ENCODE assay signal across 16 cellular contexts in the genomic region with DNA sequence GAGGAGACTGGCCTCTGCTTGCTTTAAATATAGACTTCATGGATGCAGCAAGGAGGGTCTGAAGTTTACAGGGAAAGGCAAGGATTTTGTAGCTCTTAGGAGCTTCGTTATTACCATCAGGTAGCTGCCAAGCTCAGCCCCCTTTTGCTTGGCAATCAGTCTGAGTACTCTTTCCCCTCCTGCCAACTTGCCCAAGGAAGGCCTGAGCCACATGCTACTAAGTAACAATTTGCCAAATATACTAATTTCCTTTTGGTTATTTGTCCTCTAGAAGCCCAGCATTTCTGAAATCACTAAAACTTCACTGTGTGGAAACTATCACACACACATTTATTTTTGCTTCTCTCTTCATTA.
A peak's percentile ranks its signal among the peaks of the same experiment; 100 is the strongest.
DNase-seq lines count a peak whose midpoint lies in the region; ATAC-seq and TF ChIP-seq lines count a peak whose summit lies in the region.
"Had no signal": no experiment of that assay in that cellular context is flagged by ENCODE, and none has a peak within 500 bp of the region (broad histone marks: within the 10 kb centered on the region; RNA-seq: fewer than 3 reads in every experiment).

No MANE protein-coding gene starts in this region.

- no peaks in the 10 kb centered on the region for H3K36me3 ChIP-seq in BLaER1 treated with 17β-estradiol and CSF1 and Interleukin-3, amounts not matched to agents 10 nM and 100 nM
- no peaks in the 10 kb centered on the region for H3K36me3 ChIP-seq in OCI-LY3 (replicated peaks; ENCODE audit: low read depth, low read length)
- H3K36me3 ChIP-seq in esophagus squamous epithelium: no peaks in the 10 kb centered on the region
- H3K36me3 ChIP-seq in sigmoid colon: no peaks in the 10 kb centered on the region

- no peak for TF ChIP-seq CTCF in OCI-LY3 (IDR thresholded peaks at IDR 0.05; ENCODE audit: low read depth, low read length)
- TF ChIP-seq CTCF in esophagus squamous epithelium (IDR thresholded peaks at IDR 0.05): no peak
- no peak for TF ChIP-seq CTCF in sigmoid colon (IDR thresholded peaks at IDR 0.05)

- no peaks in the 10 kb centered on the region for H3K79me2 ChIP-seq in OCI-LY3 (ENCODE audit: low read length)
- H3K79me2 ChIP-seq: parathyroid adenoma had no signal

- H2AFZ ChIP-seq in OCI-LY3 (ENCODE audit: low read depth, low read length): peak overlapping the region; percentile 28; the same call in 1 of the 2 replicates
- H2AFZ ChIP-seq: parathyroid adenoma had no signal

- H3K4me2 ChIP-seq in BLaER1 treated with 17β-estradiol and CSF1 and Interleukin-3, amounts not matched to agents 10 nM and 100 nM: peak overlapping the region in 7 of 11 experiments; percentile 11 to 91 (median 78); a peak in 14 of 22 replicates
- H3K4me2 ChIP-seq in OCI-LY3 (ENCODE audit: low read length): no peak overlapping the region

- 0 to 11% methylated on average over 1 of the region's 1 CpG for WGBS in esophagus squamous epithelium, 2 donors
- 50 to 64% methylated on average over 1 of the region's 1 CpG for WGBS in sigmoid colon, 2 donors

- H3K27ac ChIP-seq in BLaER1 treated with 17β-estradiol and CSF1 and Interleukin-3, amounts not matched to agents 10 nM and 100 nM: peak overlapping the region in 7 of 11 experiments; percentile 24 to 84 (median 64); a peak in 11 of 22 replicates
- H3K27ac ChIP-seq in OCI-LY3 (ENCODE audit: low read length): no peak overlapping the region
- peak overlapping the region in 3 of 4 donors; percentile 2 to 37 (median 37) for H3K27ac ChIP-seq in esophagus squamous epithelium
- H3K27ac ChIP-seq in sigmoid colon: peak overlapping the region in 3 of 4 donors; percentile 25 to 53 (median 45)
- H3K27ac ChIP-seq: parathyroid adenoma, SK-N-MC had no signal

- peaks cover 0 to 49% (median 25%) of the 10 kb centered on the region in 10 experiments; a peak in 14 of 20 replicates for H3K4me1 ChIP-seq in BLaER1 treated with 17β-estradiol and CSF1 and Interleukin-3, amounts not matched to agents 10 nM and 100 nM
- peaks cover 11% of the 10 kb centered on the region for H3K4me1 ChIP-seq in OCI-LY3 (ENCODE audit: low read length)
- H3K4me1 ChIP-seq in esophagus squamous epithelium: peaks cover 0 to 27% (median 9%) of the 10 kb centered on the region in 3 donors
- peaks cover 0 to 30% (median 24%) of the 10 kb centered on the region in 4 donors for H3K4me1 ChIP-seq in sigmoid colon
- H3K4me1 ChIP-seq: parathyroid adenoma had no signal

- H3K27me3 ChIP-seq in BLaER1 treated with 17β-estradiol and CSF1 and Interleukin-3, amounts not matched to agents 10 nM and 100 nM: no peaks in the 10 kb centered on the region
- H3K27me3 ChIP-seq in OCI-LY3 (ENCODE audit: low read depth, low read length): no peaks in the 10 kb centered on the region; the same call in 1 of the 2 replicates
- H3K27me3 ChIP-seq in esophagus squamous epithelium: no peaks in the 10 kb centered on the region
- H3K27me3 ChIP-seq in sigmoid colon: no peaks in the 10 kb centered on the region

- H4K20me1 ChIP-seq in BLaER1 treated with 17β-estradiol and CSF1 and Interleukin-3, amounts not matched to agents 10 nM and 100 nM: no peaks in the 10 kb centered on the region
- no peaks in the 10 kb centered on the region for H4K20me1 ChIP-seq in OCI-LY3 (ENCODE audit: insufficient read depth, low read length)

- no peak for ATAC-seq in GM18517 (IDR thresholded peaks at IDR 0.05; ENCODE audit: unreplicated experiment)
- ATAC-seq: activated T-cell treated with anti-CD3 and anti-CD28 coated beads, Interleukin-2, amount 50 U/mL, for 72 hours had no signal

- TF ChIP-seq POLR2A in esophagus squamous epithelium (IDR thresholded peaks at IDR 0.05) (no peak), sigmoid colon (IDR thresholded peaks at IDR 0.05) (no peak)

- DNase-seq in esophagus squamous epithelium (lab: John Stamatoyannopoulos, UW): no peak
- DNase-seq in sigmoid colon: no peak
- DNase-seq in SHP77 treated with DMSO at 0.1 percent for 48 hours (lab: John Stamatoyannopoulos, UW): no peak
- DNase-seq in DMS 273 (lab: John Stamatoyannopoulos, UW; ENCODE audit: unreplicated experiment): no peak
- DNase-seq in SKM-1 (lab: John Stamatoyannopoulos, UW; ENCODE audit: unreplicated experiment): no peak
- DNase-seq: activated CD4-positive, alpha-beta T cell treated with anti-CD3 and anti-CD28 coated beads, Interleukin-2, amount 50 U/mL, for 48 hours; activated T-cell treated with anti-CD3 and anti-CD28 coated beads, Interleukin-2, amount 50 U/mL, for 72 hours; GOT3; mucosa of descending colon; NCI-H1417; NCI-H2227 treated with DMSO at 0.1 percent for 48 hours had no signal

- intact Hi-C loops in esophagus squamous epithelium (cut with DNase I) (no loop called here), sigmoid colon (cut with DNase I) (no loop called here)

- H3K9ac ChIP-seq in BLaER1 treated with 17β-estradiol and CSF1 and Interleukin-3, amounts not matched to agents 10 nM and 100 nM: peak overlapping the region in 4 of 11 experiments; percentile 33 to 68 (median 60); a peak in 7 of 22 replicates
- no peak overlapping the region for H3K9ac ChIP-seq in OCI-LY3 (ENCODE audit: low read length)
- H3K9ac ChIP-seq: parathyroid adenoma had no signal

- H3K4me3 ChIP-seq in BLaER1 treated with 17β-estradiol and CSF1 and Interleukin-3, amounts not matched to agents 10 nM and 100 nM: no peak overlapping the region
- H3K4me3 ChIP-seq in OCI-LY3 (ENCODE audit: low read length): no peak overlapping the region
- H3K4me3 ChIP-seq in esophagus squamous epithelium: no peak overlapping the region
- H3K4me3 ChIP-seq in sigmoid colon: no peak overlapping the region
- H3K4me3 ChIP-seq: mucosa of descending colon, SK-N-MC had no signal

- peaks cover 0 to 16% (median 5%) of the 10 kb centered on the region in 11 experiments; a peak in 9 of 22 replicates for H3K9me3 ChIP-seq in BLaER1 treated with 17β-estradiol and CSF1 and Interleukin-3, amounts not matched to agents 10 nM and 100 nM (replicated peaks in 1 of 11)
- H3K9me3 ChIP-seq in OCI-LY3 (ENCODE audit: insufficient read depth, low read length): no peaks in the 10 kb centered on the region
- no peaks in the 10 kb centered on the region for H3K9me3 ChIP-seq in esophagus squamous epithelium
- H3K9me3 ChIP-seq in sigmoid colon: no peaks in the 10 kb centered on the region
- H3K9me3 ChIP-seq: mucosa of descending colon had no signal

- TF ChIP-seq EP300 in sigmoid colon (IDR thresholded peaks at IDR 0.05): no peak
